In the genomic region with DNA sequence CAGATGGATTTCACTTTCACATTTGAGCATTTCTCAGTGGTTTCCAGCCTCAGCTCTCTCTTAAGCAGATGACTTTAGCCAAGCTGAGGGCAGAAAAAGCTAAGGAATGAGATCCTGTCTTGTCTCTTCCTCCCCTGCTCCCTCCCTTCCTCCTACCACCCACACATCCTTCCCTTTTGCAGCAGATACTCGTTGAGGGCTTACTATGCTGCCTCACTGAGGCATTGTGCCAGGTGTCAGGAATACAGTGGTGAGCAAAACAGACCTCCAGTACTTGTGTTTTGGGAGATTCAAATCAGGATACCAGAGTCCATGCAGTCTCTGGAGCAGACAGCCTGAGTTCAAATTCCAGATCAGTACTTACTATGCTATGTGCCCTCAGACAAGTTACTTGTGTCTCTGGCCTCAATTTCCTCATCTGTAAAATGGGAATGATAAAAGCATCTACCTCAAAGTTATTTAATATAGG, we compare ENCODE assay signal across 14 cellular contexts. TPM values are rescaled to one million over a fixed set of nuclear protein-coding genes. Genes with fewer than 3 reads are reported as not detected.
DNase-seq lines count a peak whose midpoint lies in the region; ATAC-seq, FAIRE-seq and TF ChIP-seq lines count a peak whose summit lies in the region.
"Had no signal": no experiment of that assay in that cellular context is flagged by ENCODE, and none has a peak within 500 bp of the region (broad histone marks: within the 10 kb centered on the region; RNA-seq: fewer than 3 reads in every experiment).

No MANE protein-coding gene starts in this region.

- intact Hi-C loops in endothelial cell of umbilical vein (cut with micrococcal nuclease), result no loop called here
- intact Hi-C loops in natural killer cell (cut with micrococcal nuclease), result no loop called here

- no peaks in the 10 kb centered on the region for H3K9me1 ChIP-seq in endothelial cell of umbilical vein (replicated peaks; ENCODE audit: control insufficient read depth, extremely low read depth, insufficient read depth, low read length)

- peak overlapping the region in 2 of 3 experiments; percentile 22 to 57 for H3K4me3 Mint-ChIP-seq in nephron
- no peak overlapping the region for H3K4me3 Mint-ChIP-seq in natural killer cell

- H3K4me1 ChIP-seq in DND-41 (ENCODE audit: insufficient read depth, low read length) (peaks cover 15% of the 10 kb centered on the region), endothelial cell of umbilical vein (ENCODE audit: control insufficient read depth, extremely low read depth, insufficient read depth, low read length) (no peaks in the 10 kb centered on the region)
- H3K4me1 ChIP-seq in effector memory CD4-positive, alpha-beta T cell (ENCODE audit: control insufficient read depth, insufficient read depth, low read length, poor library complexity, severe bottlenecking), result no peaks in the 10 kb centered on the region

- H3K36me3 Mint-ChIP-seq in nephron (ENCODE audit: low read depth) (peaks cover 42% of the 10 kb centered on the region), natural killer cell (no peaks in the 10 kb centered on the region)

- H3K9me3 ChIP-seq in DND-41 (ENCODE audit: insufficient read depth, low read length, severe bottlenecking), result no peaks in the 10 kb centered on the region
- H3K9me3 ChIP-seq in endothelial cell of umbilical vein (replicated peaks; ENCODE audit: control insufficient read depth, insufficient read depth, low read length), result no peaks in the 10 kb centered on the region
- no peaks in the 10 kb centered on the region for H3K9me3 ChIP-seq in effector memory CD4-positive, alpha-beta T cell (ENCODE audit: control insufficient read depth, low read length)

- H3K4me2 ChIP-seq in DND-41 (ENCODE audit: insufficient read depth, low read length) (no peak overlapping the region), endothelial cell of umbilical vein (ENCODE audit: insufficient read depth, low read length) (no peak overlapping the region)

- no peak overlapping the region for H3K4me3 ChIP-seq in DND-41 (ENCODE audit: low read depth in 1 of 2, low read length in 2 of 2)
- H3K4me3 ChIP-seq in endothelial cell of umbilical vein (replicated peaks in 1 of 3; ENCODE audit: insufficient read depth in 1 of 3, low read depth in 1 of 3, low read length in 3 of 3), result no peak overlapping the region
- H3K4me3 ChIP-seq in effector memory CD4-positive, alpha-beta T cell (ENCODE audit: insufficient read depth, low read depth, low read length, poor library complexity, severe bottlenecking), result no peak overlapping the region

- no TSS peak for BruUV-seq in endothelial cell of umbilical vein (replicated peaks; lab: Mats Ljungman, UMichigan)

- peak overlapping the region; percentile 73 to 86 (median 84) for H3K27ac Mint-ChIP-seq in nephron
- H3K27ac Mint-ChIP-seq in natural killer cell, result no peak overlapping the region

- H3K9ac ChIP-seq in DND-41 (ENCODE audit: low read depth, low read length) (no peak overlapping the region), endothelial cell of umbilical vein (replicated peaks; ENCODE audit: extremely low read depth, insufficient read depth, low read length) (no peak overlapping the region)

- H3K27me3 ChIP-seq in DND-41 (ENCODE audit: insufficient read depth, low read length, poor library complexity) (no peaks in the 10 kb centered on the region), endothelial cell of umbilical vein (ENCODE audit: control insufficient read depth in 2 of 2, insufficient read depth in 2 of 2, low read length in 2 of 2) (no peaks in the 10 kb centered on the region)
- H3K27me3 ChIP-seq in effector memory CD4-positive, alpha-beta T cell (replicated peaks; ENCODE audit: control insufficient read depth, insufficient read depth, low read length, poor library complexity, severe bottlenecking), result no peaks in the 10 kb centered on the region

- dilution Hi-C loops in endothelial cell of umbilical vein (cut with MboI; ENCODE audit: extremely low pct_ligation_motif_present, low sequenced_read_pairs), result no loop called here

- H3K4me1 Mint-ChIP-seq in nephron (peaks cover 51% of the 10 kb centered on the region), natural killer cell (peaks cover 13 to 15% of the 10 kb centered on the region in 2 donors)

- H4K20me1 ChIP-seq in DND-41 (ENCODE audit: insufficient read depth, low read length) (no peaks in the 10 kb centered on the region), endothelial cell of umbilical vein (replicated peaks; ENCODE audit: control insufficient read depth, extremely low read depth, insufficient read depth, low read length) (no peaks in the 10 kb centered on the region)

- TF ChIP-seq CTCF in DND-41 (IDR thresholded peaks at IDR 0.05; ENCODE audit: borderline replicate concordance, extremely low read depth, low read length, poor library complexity, severe bottlenecking), result no peak
- no peak for TF ChIP-seq CTCF in endothelial cell of umbilical vein (IDR thresholded peaks at IDR 0.05; ENCODE audit: extremely low read depth in 1 of 2, insufficient read depth in 1 of 2, low read depth in 1 of 2, low read length in 2 of 2)
- no peak for TF ChIP-seq CTCF in nephron (IDR thresholded peaks at IDR 0.05; ENCODE audit: unreplicated experiment in 3 of 3)
- TF ChIP-seq CTCF in natural killer cell (IDR thresholded peaks at IDR 0.05), result no peak

- DNase-seq in DND-41 (no peak), NCI-H69 (lab: John Stamatoyannopoulos, UW) (peak; percentile 39), endothelial cell of umbilical vein (ENCODE audit: low read depth, low spot score) (peak; percentile 6), natural killer cell (no peak)
- no peak for DNase-seq in effector memory CD4-positive, alpha-beta T cell
- DNase-seq: activated T-cell treated with anti-CD3 and anti-CD28 coated beads for 4 hours, aorta, HCEC 1CT, NCI-H2029 treated with DMSO at 0.1 percent for 48 hours, retina had no signal

- FAIRE-seq in endothelial cell of umbilical vein (lab: Jason Lieb, UNC), result no peak

- H3K36me3 ChIP-seq in DND-41 (ENCODE audit: insufficient read depth, low read length) (no peaks in the 10 kb centered on the region), endothelial cell of umbilical vein (ENCODE audit: control insufficient read depth in 2 of 2, extremely low read depth in 1 of 2, insufficient read depth in 2 of 2, low read length in 2 of 2) (no peaks in the 10 kb centered on the region)
- no peaks in the 10 kb centered on the region for H3K36me3 ChIP-seq in effector memory CD4-positive, alpha-beta T cell (ENCODE audit: control insufficient read depth, insufficient read depth, low read length)

- TF ChIP-seq POLR2A in endothelial cell of umbilical vein (IDR thresholded peaks at IDR 0.05; ENCODE audit: low read depth, low read length), result no peak

- H3K79me2 ChIP-seq in DND-41 (ENCODE audit: insufficient read depth, low read length) (no peaks in the 10 kb centered on the region), endothelial cell of umbilical vein (ENCODE audit: control insufficient read depth, insufficient read depth, low read length) (no peaks in the 10 kb centered on the region)

- H3K27ac ChIP-seq in DND-41 (ENCODE audit: low read length), result no peak overlapping the region
- H3K27ac ChIP-seq in endothelial cell of umbilical vein (ENCODE audit: insufficient read depth, low read depth, low read length), result no peak overlapping the region
- H3K27ac ChIP-seq in effector memory CD4-positive, alpha-beta T cell (ENCODE audit: insufficient read depth, low read length, poor library complexity, severe bottlenecking), result no peak overlapping the region

- no peak overlapping the region for H2AFZ ChIP-seq in DND-41 (ENCODE audit: low read depth, low read length)
- H2AFZ ChIP-seq in endothelial cell of umbilical vein (ENCODE audit: low read depth, low read length), result no peak overlapping the region

- ATAC-seq in DND-41 (ENCODE audit: insufficient read depth, low read depth) (0 out of 3 replicates have a peak, but pooled peaks have one; percentile 23), natural killer cell (no peak), HG02973 (IDR thresholded peaks at IDR 0.05; ENCODE audit: unreplicated experiment) (no peak), GM18517 (IDR thresholded peaks at IDR 0.05; ENCODE audit: unreplicated experiment) (no peak)
- ATAC-seq: activated CD4-positive, CD25-positive, alpha-beta regulatory T cell treated with anti-CD3 and anti-CD28 coated beads, Interleukin-2, amount 50 U/mL, for 24 hours had no signal

- POLR2A ChIA-PET in endothelial cell of umbilical vein (lab: Charles Lee), result no interaction called here

- H3K27me3 Mint-ChIP-seq in nephron (ENCODE audit: low read depth) (peaks cover 25% of the 10 kb centered on the region), natural killer cell (ENCODE audit: low read depth in 2 of 2) (peaks cover 0 to 10% of the 10 kb centered on the region in 2 donors)

- CTCF ChIA-PET in endothelial cell of umbilical vein (lab: Charles Lee), result no interaction called here

- H3K9me3 Mint-ChIP-seq in nephron, result peaks cover 2% of the 10 kb centered on the region
- H3K9me3 Mint-ChIP-seq in natural killer cell, result no peaks in the 10 kb centered on the region

TF ChIP-seq in endothelial cell of umbilical vein, 7 proteins besides CTCF, POLR2A, EP300 and RAD21:
- TF ChIP-seq MYC (IDR thresholded peaks at IDR 0.05; ENCODE audit: low read depth, low read length) (no peak), EZH2 (IDR thresholded peaks at IDR 0.05; ENCODE audit: borderline replicate concordance, low read depth, low read length, severe bottlenecking) (no peak), FOS (IDR thresholded peaks at IDR 0.05; ENCODE audit: borderline replicate concordance, insufficient read depth, low read length) (no peak)
- TF ChIP-seq, protein P1, sequence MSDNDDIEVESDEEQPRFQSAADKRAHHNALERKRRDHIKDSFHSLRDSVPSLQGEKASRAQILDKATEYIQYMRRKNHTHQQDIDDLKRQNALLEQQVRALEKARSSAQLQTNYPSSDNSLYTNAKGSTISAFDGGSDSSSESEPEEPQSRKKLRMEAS (IDR thresholded peaks at IDR 0.05; ENCODE audit: insufficient read depth, insufficient read length), result no peak

RNA-seq across cellular contexts. Expression of a gene that starts 43.2 kb away (rescaled TPM):
- total RNA-seq in endothelial cell of umbilical vein (0.25 and 0.49 TPM in 2 replicates), natural killer cell (under 1 TPM; 0.16 to 0.96 (median 0.18) TPM)
- polyA plus RNA-seq in endothelial cell of umbilical vein, result 0.04 and 0.06 TPM in 2 replicates
- 0.03 and 0.08 TPM in 2 replicates for polyA plus RNA-seq in endothelial cell of umbilical vein (2011; cell fraction: cytosol; rRNA removed)
- polyA plus RNA-seq in endothelial cell of umbilical vein (2011; cell fraction: nucleus; rRNA removed), result 0.08 and 0.25 TPM in 2 replicates
- polyA plus RNA-seq in endothelial cell of umbilical vein (2012), result 0.23 and 0.31 TPM in 2 replicates
- polyA minus RNA-seq in endothelial cell of umbilical vein, result 0.21 and 0.29 TPM in 2 replicates
- not detected for polyA minus RNA-seq in endothelial cell of umbilical vein (2011; cell fraction: cytosol; rRNA and poly(A)+ RNA removed)
- polyA minus RNA-seq in endothelial cell of umbilical vein (2011; cell fraction: nucleus; rRNA and poly(A)+ RNA removed), result 0.38 and 0.43 TPM in 2 replicates

Comparison
In these comparisons a context has a peak if more than half of its experiments do, and no peak if none do; other contexts are left out.
1. DNase-seq: peak in NCI-H69 (single experiment) and endothelial cell of umbilical vein (single experiment); none in DND-41 (single experiment), natural killer cell (single experiment) and effector memory CD4-positive, alpha-beta T cell (0 of 3).
2. H3K27ac Mint-ChIP-seq: peak in nephron (3 of 3); none in natural killer cell (0 of 2).